In the genomic region with DNA sequence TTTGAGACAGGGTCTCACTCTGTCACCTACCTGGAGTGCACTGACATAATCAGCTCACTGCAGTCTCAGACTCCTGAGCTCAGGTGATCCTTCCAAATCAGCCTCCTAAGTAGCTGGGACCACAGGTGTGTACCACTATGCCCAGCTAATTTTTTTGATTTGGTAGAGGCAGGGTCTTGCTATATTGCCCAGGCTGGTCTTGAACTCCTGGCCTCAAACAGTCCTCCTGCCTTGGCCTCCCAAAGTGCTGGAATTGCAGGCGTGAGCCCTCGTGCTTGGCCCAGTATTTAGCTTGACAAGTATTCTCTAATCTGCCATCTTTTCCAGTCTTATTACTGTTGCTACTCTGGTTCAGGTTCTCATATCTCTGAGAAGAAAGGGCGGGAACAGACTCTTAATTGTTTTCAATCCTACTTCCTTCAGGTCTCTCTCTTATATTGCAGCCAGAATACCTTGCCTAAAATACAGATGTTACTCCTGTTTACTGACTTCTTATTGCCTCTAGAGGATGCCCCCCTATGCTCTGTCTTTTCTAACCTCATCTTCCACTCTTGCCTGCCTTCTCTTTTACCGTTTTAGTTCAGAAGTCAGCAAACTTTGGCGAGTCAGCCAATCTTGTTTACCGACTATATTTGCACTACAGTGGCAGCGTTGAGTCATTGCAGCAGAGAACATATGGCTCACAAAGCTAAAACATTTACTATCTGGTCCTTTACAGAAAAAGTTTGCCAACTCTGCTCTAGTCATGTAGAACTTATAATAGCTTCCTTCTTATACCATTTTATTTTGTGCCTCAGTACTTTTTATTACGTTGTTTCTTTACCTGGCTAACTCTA, we compare ENCODE assay signal across 13 cellular contexts. TPM values are rescaled to one million over a fixed set of nuclear protein-coding genes. Genes with fewer than 3 reads are reported as not detected.
DNase-seq lines count a peak whose midpoint lies in the region; ATAC-seq and TF ChIP-seq lines count a peak whose summit lies in the region.
"Had no signal": no experiment of that assay in that cellular context is flagged by ENCODE, and none has a peak within 500 bp of the region (broad histone marks: within the 10 kb centered on the region; RNA-seq: fewer than 3 reads in every experiment).

No MANE protein-coding gene starts in this region.

- H3K27ac Mint-ChIP-seq in activated naive CD8-positive, alpha-beta T cell treated with anti-CD3 and anti-CD28 coated beads, Interleukin-2, amount 50 U/mL, for 24 hours: no peak overlapping the region
- H3K27ac Mint-ChIP-seq in CD14-positive monocyte: peak overlapping the region in 1 of 7 donors; percentile 46

- no peaks in the 10 kb centered on the region for H3K9me3 Mint-ChIP-seq in activated naive CD8-positive, alpha-beta T cell treated with anti-CD3 and anti-CD28 coated beads, Interleukin-2, amount 50 U/mL, for 24 hours
- H3K9me3 Mint-ChIP-seq in CD14-positive monocyte: no peaks in the 10 kb centered on the region

- H3K27me3 Mint-ChIP-seq in activated naive CD8-positive, alpha-beta T cell treated with anti-CD3 and anti-CD28 coated beads, Interleukin-2, amount 50 U/mL, for 24 hours: no peaks in the 10 kb centered on the region
- peaks cover 0 to 2% (median 0%) of the 10 kb centered on the region in 3 donors for H3K27me3 Mint-ChIP-seq in CD14-positive monocyte (ENCODE audit: low read depth in 3 of 3)

- peaks cover 11% of the 10 kb centered on the region for H3K4me1 Mint-ChIP-seq in activated naive CD8-positive, alpha-beta T cell treated with anti-CD3 and anti-CD28 coated beads, Interleukin-2, amount 50 U/mL, for 24 hours
- H3K4me1 Mint-ChIP-seq in CD14-positive monocyte: no peaks in the 10 kb centered on the region

- H3K4me3 ChIP-seq in fibroblast of mammary gland (ENCODE audit: control insufficient read depth, low read depth, low read length) (no peak overlapping the region), skeletal muscle cell (ENCODE audit: low read depth, low read length) (no peak overlapping the region)
- H3K4me3 ChIP-seq: PC-9, stomach had no signal

- no peak for ATAC-seq in GM19351 (IDR thresholded peaks at IDR 0.05; ENCODE audit: unreplicated experiment)
- ATAC-seq in activated naive CD8-positive, alpha-beta T cell treated with anti-CD3 and anti-CD28 coated beads, Interleukin-2, amount 50 U/mL, for 24 hours: no peak

- intact Hi-C loops in CD14-positive monocyte (cut with micrococcal nuclease): no loop called here

- DNase-seq in NCI-H510A treated with DMSO at 0.1 percent for 48 hours (lab: John Stamatoyannopoulos, UW): peak; percentile 52
- DNase-seq in NCI-H510A (lab: John Stamatoyannopoulos, UW): no peak
- DNase-seq in RPMI7951 (ENCODE audit: low read depth): peak; percentile 13
- peak; percentile 71 for DNase-seq in fibroblast of mammary gland (ENCODE audit: low read depth)
- peak; percentile 11 for DNase-seq in skeletal muscle cell (ENCODE audit: low read depth)
- no peak for DNase-seq in activated naive CD8-positive, alpha-beta T cell treated with anti-CD3 and anti-CD28 coated beads, Interleukin-2, amount 50 U/mL, for 24 hours
- DNase-seq in CD14-positive monocyte (ENCODE audit: low spot score): no peak
- DNase-seq: activated effector memory CD4-positive, alpha-beta T cell treated with anti-CD3 and anti-CD28 coated beads, Interleukin-2, amount 50 U/mL, for 16 hours; cortex of kidney; NCI-H2107; PC-9; stomach had no signal

- no peak for TF ChIP-seq CTCF in fibroblast of mammary gland (conservative IDR thresholded peaks at IDR 0.05; ENCODE audit: control insufficient read depth, insufficient read depth, low read depth, low read length)
- TF ChIP-seq CTCF in CD14-positive monocyte (IDR thresholded peaks at IDR 0.05): no peak

- peaks cover 56% of the 10 kb centered on the region for H3K36me3 Mint-ChIP-seq in activated naive CD8-positive, alpha-beta T cell treated with anti-CD3 and anti-CD28 coated beads, Interleukin-2, amount 50 U/mL, for 24 hours (ENCODE audit: low read depth)
- H3K36me3 Mint-ChIP-seq in CD14-positive monocyte: peaks cover 34 to 52% of the 10 kb centered on the region in 2 donors

- no peak overlapping the region for H3K4me3 Mint-ChIP-seq in activated naive CD8-positive, alpha-beta T cell treated with anti-CD3 and anti-CD28 coated beads, Interleukin-2, amount 50 U/mL, for 24 hours
- no peak overlapping the region for H3K4me3 Mint-ChIP-seq in CD14-positive monocyte

RNA-seq across cellular contexts. Expression of a gene that starts 19.0 kb away (rescaled TPM):
- total RNA-seq in RPMI7951 (2014; rRNA removed; shearing (Covaris generic)): 28.1 and 33.8 TPM in 2 replicates
- 10 to 100 TPM; 10.7 to 11.8 TPM for polyA plus RNA-seq in CD14-positive monocyte

Comparison
In these comparisons a context has a peak if more than half of its experiments do, and no peak if none do; other contexts are left out.
1. DNase-seq: peak in NCI-H510A treated with DMSO at 0.1 percent for 48 hours (single experiment), RPMI7951 (single experiment), fibroblast of mammary gland (single experiment) and skeletal muscle cell (single experiment); none in NCI-H510A (single experiment), activated naive CD8-positive, alpha-beta T cell treated with anti-CD3 and anti-CD28 coated beads, Interleukin-2, amount 50 U/mL, for 24 hours (single experiment) and CD14-positive monocyte (single experiment).